Comparison of ENCODE assay signal across 26 cellular contexts in the genomic region with DNA sequence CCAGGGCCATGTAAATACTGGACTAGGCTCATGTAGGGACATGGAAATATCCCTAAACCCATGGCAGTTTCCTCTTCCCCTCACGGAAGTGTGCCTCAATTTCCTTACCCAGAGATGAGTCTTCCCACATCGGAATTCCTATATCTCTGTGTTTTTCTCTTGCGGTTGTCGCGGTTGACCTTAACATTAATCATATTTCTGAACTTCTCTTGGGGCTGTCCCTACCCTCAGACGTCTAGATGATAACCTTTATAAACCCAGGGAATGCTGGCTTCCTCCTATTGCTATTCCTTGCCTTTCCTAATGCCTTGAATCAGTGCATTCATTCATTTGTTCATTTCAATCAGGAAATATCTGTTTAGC.
DNase-seq lines count a peak whose midpoint lies in the region; ATAC-seq and TF ChIP-seq lines count a peak whose summit lies in the region.
"Had no signal": no experiment of that assay in that cellular context is flagged by ENCODE, and none has a peak within 500 bp of the region (broad histone marks: within the 10 kb centered on the region; RNA-seq: fewer than 3 reads in every experiment).

No MANE protein-coding gene starts in this region.

- H3K4me1 ChIP-seq in breast epithelium (peaks cover 0 to 7% of the 10 kb centered on the region in 2 donors), body of pancreas (no peaks in the 10 kb centered on the region)
- H3K4me1 ChIP-seq: pancreas had no signal

- peaks cover 17% of the 10 kb centered on the region for H3K36me3 Mint-ChIP-seq in nephron (ENCODE audit: low read depth)
- H3K36me3 Mint-ChIP-seq in natural killer cell treated with Interleukin-12 subunit alpha and Interleukin-12 subunit beta and Interleukin-15 and Interleukin-18, amount 100 ng/mL, for 72 hours: no peaks in the 10 kb centered on the region
- H3K36me3 Mint-ChIP-seq: activated naive CD4-positive, alpha-beta T cell treated with anti-CD3 and anti-CD28 coated beads, Interleukin-2, amount 10 ng/mL, durations not matched to agents 7 days and 5 days; CD8-positive, alpha-beta T cell had no signal

- H3K27ac ChIP-seq in breast epithelium (peak overlapping the region; percentile 75 to 96), substantia nigra (ENCODE audit: low read depth, low read length, poor library complexity, severe bottlenecking) (peak overlapping the region; percentile 63), body of pancreas (no peak overlapping the region)
- H3K27ac ChIP-seq: HL-60, pancreas, spleen had no signal

- H3K4me1 Mint-ChIP-seq in nephron: peaks cover 53% of the 10 kb centered on the region
- no peaks in the 10 kb centered on the region for H3K4me1 Mint-ChIP-seq in natural killer cell treated with Interleukin-12 subunit alpha and Interleukin-12 subunit beta and Interleukin-15 and Interleukin-18, amount 100 ng/mL, for 72 hours (ENCODE audit: low read depth in 2 of 2)
- H3K4me1 Mint-ChIP-seq: activated naive CD4-positive, alpha-beta T cell treated with anti-CD3 and anti-CD28 coated beads, Interleukin-2, amount 10 ng/mL, durations not matched to agents 7 days and 5 days had no signal

- no peaks in the 10 kb centered on the region for H3K27me3 ChIP-seq in breast epithelium
- no peaks in the 10 kb centered on the region for H3K27me3 ChIP-seq in body of pancreas
- H3K27me3 ChIP-seq: pancreas, spleen had no signal

- 80 to 82% methylated on average over 6 of the region's 6 CpGs for WGBS in body of pancreas, 2 donors

- peak overlapping the region in 2 of 3 experiments; percentile 55 to 59 for H3K27ac Mint-ChIP-seq in nephron
- no peak overlapping the region for H3K27ac Mint-ChIP-seq in natural killer cell treated with Interleukin-12 subunit alpha and Interleukin-12 subunit beta and Interleukin-15 and Interleukin-18, amount 100 ng/mL, for 72 hours
- H3K27ac Mint-ChIP-seq: activated CD8-positive, alpha-beta T cell treated with anti-CD3 and anti-CD28 coated beads for 36 hours; activated naive CD4-positive, alpha-beta T cell treated with anti-CD3 and anti-CD28 coated beads, Interleukin-2, amount 10 ng/mL, durations not matched to agents 7 days and 5 days; activated T-cell treated with anti-CD3 and anti-CD28 coated beads, Interleukin-2, amount 50 U/mL, for 24 hours; CD8-positive, alpha-beta T cell; T-helper 2 cell treated with Interferon-gamma antibody and Interleukin-4, amounts not matched to agents 5 μg/mL and 100 μg/mL, for 36 hours had no signal

- H3K36me3 ChIP-seq in breast epithelium: no peaks in the 10 kb centered on the region
- no peaks in the 10 kb centered on the region for H3K36me3 ChIP-seq in body of pancreas (replicated peaks in 1 of 2; ENCODE audit: insufficient read depth in 1 of 2, low read depth in 2 of 2)
- H3K36me3 ChIP-seq: HAP-1, pancreas, spleen had no signal

- TF ChIP-seq POLR2A in breast epithelium (IDR thresholded peaks at IDR 0.05): no peak
- TF ChIP-seq POLR2A in body of pancreas (IDR thresholded peaks at IDR 0.05): no peak

- H3K4me3 Mint-ChIP-seq in nephron: no peak overlapping the region
- no peak overlapping the region for H3K4me3 Mint-ChIP-seq in natural killer cell treated with Interleukin-12 subunit alpha and Interleukin-12 subunit beta and Interleukin-15 and Interleukin-18, amount 100 ng/mL, for 72 hours
- H3K4me3 Mint-ChIP-seq: activated CD8-positive, alpha-beta T cell treated with anti-CD3 and anti-CD28 coated beads for 36 hours; activated naive CD4-positive, alpha-beta T cell treated with anti-CD3 and anti-CD28 coated beads, Interleukin-2, amount 10 ng/mL, durations not matched to agents 7 days and 5 days; activated T-cell treated with anti-CD3 and anti-CD28 coated beads, Interleukin-2, amount 50 U/mL, for 24 hours; brain; CD8-positive, alpha-beta T cell; T-helper 2 cell treated with Interferon-gamma antibody and Interleukin-4, amounts not matched to agents 5 μg/mL and 100 μg/mL, for 36 hours had no signal

- peaks cover 4% of the 10 kb centered on the region for H3K27me3 Mint-ChIP-seq in nephron (ENCODE audit: low read depth)
- peaks cover 30 to 44% of the 10 kb centered on the region in 2 donors for H3K27me3 Mint-ChIP-seq in natural killer cell treated with Interleukin-12 subunit alpha and Interleukin-12 subunit beta and Interleukin-15 and Interleukin-18, amount 100 ng/mL, for 72 hours
- H3K27me3 Mint-ChIP-seq: brain had no signal

- peak; percentile 70 for DNase-seq in RPMI7951 (ENCODE audit: low read depth)
- DNase-seq in breast epithelium (ENCODE audit: low spot score in 2 of 2): no peak
- no peak for DNase-seq in substantia nigra (lab: John Stamatoyannopoulos, UW)
- DNase-seq in GM20000 (ENCODE audit: low spot score): no peak
- no peak for DNase-seq in natural killer cell treated with Interleukin-12 subunit alpha and Interleukin-12 subunit beta and Interleukin-15 and Interleukin-18, amount 100 ng/mL, for 72 hours (ENCODE audit: low spot score)
- no peak for DNase-seq in activated naive CD4-positive, alpha-beta T cell treated with Interleukin-2 at 50 U/mL for 16 hours
- DNase-seq in body of pancreas: no peak
- DNase-seq: activated CD8-positive, alpha-beta T cell treated with anti-CD3 and anti-CD28 coated beads for 36 hours; activated naive CD4-positive, alpha-beta T cell treated with anti-CD3 and anti-CD28 coated beads, Interleukin-2, amount 10 ng/mL, durations not matched to agents 7 days and 5 days; activated T-cell treated with anti-CD3 and anti-CD28 coated beads, Interleukin-2, amount 50 U/mL, for 24 hours; CD8-positive, alpha-beta T cell; dermis blood vessel endothelial cell; DND-41; NCI-H1694 treated with DMSO at 0.1 percent for 48 hours; NCI-H2227 treated with DMSO at 0.1 percent for 48 hours; NCI-H774; pancreas; PC-3; SK-N-SH; spleen; stimulated activated CD8-positive, alpha-beta memory T cell treated with anti-CD3 and anti-CD28 coated beads, Interleukin-4, amount 100 ng/mL, for 48 hours had no signal

- H3K9me3 Mint-ChIP-seq in nephron: no peaks in the 10 kb centered on the region
- no peaks in the 10 kb centered on the region for H3K9me3 Mint-ChIP-seq in natural killer cell treated with Interleukin-12 subunit alpha and Interleukin-12 subunit beta and Interleukin-15 and Interleukin-18, amount 100 ng/mL, for 72 hours
- H3K9me3 Mint-ChIP-seq: activated CD8-positive, alpha-beta T cell treated with anti-CD3 and anti-CD28 coated beads for 36 hours; activated naive CD4-positive, alpha-beta T cell treated with anti-CD3 and anti-CD28 coated beads, Interleukin-2, amount 10 ng/mL, durations not matched to agents 7 days and 5 days; activated T-cell treated with anti-CD3 and anti-CD28 coated beads, Interleukin-2, amount 50 U/mL, for 24 hours; brain; CD8-positive, alpha-beta T cell; T-helper 2 cell treated with Interferon-gamma antibody and Interleukin-4, amounts not matched to agents 5 μg/mL and 100 μg/mL, for 36 hours had no signal

- no peak for TF ChIP-seq CTCF in breast epithelium (IDR thresholded peaks at IDR 0.05)
- TF ChIP-seq CTCF in nephron (IDR thresholded peaks at IDR 0.05; ENCODE audit: unreplicated experiment in 3 of 3): no peak
- no peak for TF ChIP-seq CTCF in GM20000 (IDR thresholded peaks at IDR 0.05; ENCODE audit: extremely low read depth, missing control alignments)
- TF ChIP-seq CTCF in body of pancreas (IDR thresholded peaks at IDR 0.05): no peak

- intact Hi-C loops in breast epithelium (cut with DNase I; ENCODE audit: low total_unique reads) (no loop called here), body of pancreas (cut with DNase I) (no loop called here)

- ATAC-seq in natural killer cell treated with Interleukin-12 subunit alpha and Interleukin-12 subunit beta and Interleukin-15 and Interleukin-18, amount 100 ng/mL, for 72 hours: no peak
- no peak for ATAC-seq in body of pancreas
- ATAC-seq: activated CD8-positive, alpha-beta T cell treated with anti-CD3 and anti-CD28 coated beads for 36 hours; CD8-positive, alpha-beta T cell; PC-3 had no signal

- H3K9me3 ChIP-seq in breast epithelium (no peaks in the 10 kb centered on the region), body of pancreas (no peaks in the 10 kb centered on the region)
- H3K9me3 ChIP-seq: HAP-1, pancreas, SK-N-SH, spleen had no signal

- no peak overlapping the region for H3K4me3 ChIP-seq in breast epithelium
- H3K4me3 ChIP-seq in body of pancreas: no peak overlapping the region
- H3K4me3 ChIP-seq: HAP-1, pancreas, spleen had no signal

Comparison
In these comparisons a context has a peak if more than half of its experiments do, and no peak if none do; other contexts are left out.
1. H3K27ac ChIP-seq: peak in breast epithelium (2 of 2) and substantia nigra (single experiment); none in body of pancreas (0 of 4).
2. H3K27ac Mint-ChIP-seq: peak in nephron (2 of 3); none in natural killer cell treated with Interleukin-12 subunit alpha and Interleukin-12 subunit beta and Interleukin-15 and Interleukin-18, amount 100 ng/mL, for 72 hours (0 of 2).